In the genomic region with DNA sequence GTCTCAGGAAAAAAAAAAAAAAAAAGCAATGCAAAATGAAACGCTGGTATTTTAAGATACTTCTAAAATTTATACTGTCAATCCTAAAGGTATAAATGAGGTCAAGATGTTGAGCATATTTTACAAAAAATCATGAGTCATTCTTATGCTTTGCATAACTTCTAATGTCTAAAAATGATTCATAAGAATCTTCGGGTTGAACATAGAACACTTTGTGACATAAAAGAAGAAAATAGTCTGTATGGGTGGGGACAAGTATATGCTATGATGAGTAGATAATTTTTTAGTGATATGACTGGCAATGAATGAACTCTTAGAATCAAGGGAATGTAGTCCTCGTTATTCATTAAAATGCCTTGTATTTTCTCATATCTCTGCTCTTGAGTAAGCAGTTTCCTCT, we compare ENCODE assay signal across 14 cellular contexts.
A peak's percentile ranks its signal among the peaks of the same experiment; 100 is the strongest.
DNase-seq lines count a peak whose midpoint lies in the region; ATAC-seq, FAIRE-seq and TF ChIP-seq lines count a peak whose summit lies in the region.
"Had no signal": no experiment of that assay in that cellular context is flagged by ENCODE, and none has a peak within 500 bp of the region (broad histone marks: within the 10 kb centered on the region; RNA-seq: fewer than 3 reads in every experiment).

No MANE protein-coding gene starts in this region.

- H3K9me1 ChIP-seq in keratinocyte (ENCODE audit: control insufficient read depth, extremely low read depth, insufficient read depth, low read length): no peaks in the 10 kb centered on the region

- H4K20me1 ChIP-seq in keratinocyte (ENCODE audit: control insufficient read depth, extremely low read depth, insufficient read depth, low read length): no peaks in the 10 kb centered on the region

- H3K4me2 ChIP-seq in A549 (peak overlapping the region; percentile 47; the same call in 2 of the 3 replicates), keratinocyte (ENCODE audit: control insufficient read depth, extremely low read depth, insufficient read depth, low read depth, low read length) (peak overlapping the region; percentile 41)

- CTCF ChIA-PET in A549 (lab: Yijun Ruan, JAX): interaction anchor here (1.5 kb wide), 1 partner anchor 9 kb away, joined by 3 read pairs; no protein-coding TSS in a partner anchor

- H3K4me3 ChIP-seq in A549: no peak overlapping the region
- no peak overlapping the region for H3K4me3 ChIP-seq in body of pancreas
- no peak overlapping the region for H3K4me3 ChIP-seq in keratinocyte (ENCODE audit: control insufficient read depth in 2 of 3, extremely low read depth in 1 of 3, insufficient read depth in 2 of 3, low read depth in 1 of 3, low read length in 3 of 3)
- H3K4me3 ChIP-seq: heart left ventricle had no signal

- POLR2A ChIA-PET in A549 (lab: Yijun Ruan, JAX): no interaction called here

- H3K27ac ChIP-seq in A549 (peak overlapping the region; percentile 67 to 82), body of pancreas (no peak overlapping the region), keratinocyte (ENCODE audit: control insufficient read depth, insufficient read depth, low read length) (no peak overlapping the region)
- H3K27ac ChIP-seq: heart left ventricle had no signal

- no peak overlapping the region for H2AFZ ChIP-seq in keratinocyte (ENCODE audit: control insufficient read depth, low read length)

- TF ChIP-seq POLR2A in A549 (IDR thresholded peaks at IDR 0.05; ENCODE audit: low read length) (no peak), body of pancreas (IDR thresholded peaks at IDR 0.05) (no peak)

- H3K79me2 ChIP-seq in keratinocyte (ENCODE audit: control insufficient read depth, insufficient read depth, low read length): no peaks in the 10 kb centered on the region

- peak; percentile 4 to 35 for DNase-seq in A549 (ENCODE audit: low read depth in 1 of 2, low spot score in 1 of 2)
- peak; percentile 89 for DNase-seq in HCEC 1CT
- DNase-seq in body of pancreas: no peak
- DNase-seq in keratinocyte (ENCODE audit: low read depth, low spot score): peak; percentile 65
- no peak for DNase-seq in NCI-H1436 treated with DMSO at 0.1 percent for 48 hours (lab: John Stamatoyannopoulos, UW)
- DNase-seq in T-helper 9 cell: no peak
- DNase-seq in NCI-H345 treated with DMSO at 0.1 percent for 48 hours (lab: John Stamatoyannopoulos, UW; ENCODE audit: unreplicated experiment): no peak
- DNase-seq: C1 segment of cervical spinal cord, heart left ventricle, NCI-H446, right cardiac atrium, SHP77 had no signal

- H3K27me3 ChIP-seq in body of pancreas: no peaks in the 10 kb centered on the region
- no peaks in the 10 kb centered on the region for H3K27me3 ChIP-seq in keratinocyte (ENCODE audit: control insufficient read depth, extremely low read depth, insufficient read depth, low read length)
- H3K27me3 ChIP-seq: heart left ventricle had no signal

- peaks cover 25% of the 10 kb centered on the region for H3K4me1 ChIP-seq in A549
- no peaks in the 10 kb centered on the region for H3K4me1 ChIP-seq in body of pancreas
- H3K4me1 ChIP-seq in keratinocyte (ENCODE audit: control insufficient read depth, extremely low read depth, insufficient read depth, low read length): peaks cover 12% of the 10 kb centered on the region

- no peak overlapping the region for H3K9ac ChIP-seq in keratinocyte (ENCODE audit: control insufficient read depth, extremely low read depth, insufficient read depth, low read length)

- WGBS in A549 (ENCODE audit: missing lambda C conversion rate): 7% methylated on average over 3 of the region's 3 CpGs
- WGBS in body of pancreas, 2 donors: 46 to 60% methylated on average over 3 of the region's 3 CpGs

- dilution Hi-C loops in keratinocyte (cut with MboI; ENCODE audit: extremely low pct_ligation_motif_present, low sequenced_read_pairs): no loop called here

- H3K9me3 ChIP-seq in A549 (peaks cover 8% of the 10 kb centered on the region; the same call in 1 of the 3 replicates), body of pancreas (no peaks in the 10 kb centered on the region), keratinocyte (ENCODE audit: control insufficient read depth, low read depth, low read length) (no peaks in the 10 kb centered on the region)

- no peaks in the 10 kb centered on the region for H3K36me3 ChIP-seq in body of pancreas (replicated peaks in 1 of 2; ENCODE audit: insufficient read depth in 1 of 2, low read depth in 2 of 2)
- H3K36me3 ChIP-seq in keratinocyte (ENCODE audit: control insufficient read depth in 2 of 2, extremely low read depth in 1 of 2, insufficient read depth in 2 of 2, low read length in 2 of 2): no peaks in the 10 kb centered on the region
- H3K36me3 ChIP-seq: heart left ventricle had no signal

- 0 out of 5 replicates have a peak, but pooled peaks of 1 of the 2 experiments have one; percentile 22 for TF ChIP-seq RAD21 in A549 (conservative IDR thresholded peaks at IDR 0.05 in 1 of 2, IDR thresholded peaks at IDR 0.05 in 1 of 2)

- ATAC-seq in A549: peak; percentile 43 to 72; a peak in 4 of 6 replicates
- peak; percentile 21 for ATAC-seq in body of pancreas
- ATAC-seq in GM21825 (IDR thresholded peaks at IDR 0.05; ENCODE audit: unreplicated experiment): no peak

- intact Hi-C loops in body of pancreas (cut with DNase I): no loop called here

- TF ChIP-seq EP300 in A549 (IDR thresholded peaks at IDR 0.05): no peak

- no peak for FAIRE-seq in A549 (lab: Jason Lieb, UNC)
- FAIRE-seq in keratinocyte (lab: Jason Lieb, UNC): no peak
- FAIRE-seq: H1 had no signal

- no peak for TF ChIP-seq CTCF in A549 (IDR thresholded peaks at IDR 0.05)
- TF ChIP-seq CTCF in body of pancreas (IDR thresholded peaks at IDR 0.05): no peak
- TF ChIP-seq CTCF in keratinocyte (optimal IDR thresholded peaks at IDR 0.05 in 1 of 3, IDR thresholded peaks at IDR 0.05 in 1 of 3, conservative IDR thresholded peaks at IDR 0.05 in 1 of 3; ENCODE audit: extremely low read depth in 1 of 3, insufficient read depth in 2 of 3, low read length in 3 of 3): no peak

TF ChIP-seq in A549, 52 proteins besides CTCF, POLR2A, EP300 and RAD21:
- no peak for TF ChIP-seq SMC3 (IDR thresholded peaks at IDR 0.05)
- 0 out of 4 replicates have a peak, but pooled peaks of 1 of the 2 experiments have one; percentile 13 for TF ChIP-seq CEBPB (IDR thresholded peaks at IDR 0.05)
- peak; percentile 58; the same call in 1 of the 2 replicates for TF ChIP-seq JUNB (IDR thresholded peaks at IDR 0.05)
- peak; percentile 68 for TF ChIP-seq MAFK (IDR thresholded peaks at IDR 0.05; ENCODE audit: partially characterized antibody)
- TF ChIP-seq FOSL2 (IDR thresholded peaks at IDR 0.05): no peak
- TF ChIP-seq FOSL2 (CRISPR knock-in tag; IDR thresholded peaks at IDR 0.05): peak; percentile 81
- no peak for TF ChIP-seq FOXS1 (CRISPR knock-in tag; IDR thresholded peaks at IDR 0.05)
- no peak for TF ChIP-seq EHMT2 (IDR thresholded peaks at IDR 0.05; ENCODE audit: low read depth)
- no peak for TF ChIP-seq RFX5 (IDR thresholded peaks at IDR 0.05)
- TF ChIP-seq FOSB (CRISPR knock-in tag; IDR thresholded peaks at IDR 0.05): no peak

Comparison
In these comparisons a context has a peak if more than half of its experiments do, and no peak if none do; other contexts are left out.
1. DNase-seq: peak in A549 (2 of 2), HCEC 1CT (single experiment) and keratinocyte (single experiment); none in body of pancreas (0 of 4), NCI-H1436 treated with DMSO at 0.1 percent for 48 hours (single experiment), T-helper 9 cell (single experiment) and NCI-H345 treated with DMSO at 0.1 percent for 48 hours (single experiment).
2. H3K27ac ChIP-seq: peak in A549 (2 of 2); none in body of pancreas (0 of 4) and keratinocyte (single experiment).